10 cellular contexts compared by ENCODE assay signal in the genomic region with DNA sequence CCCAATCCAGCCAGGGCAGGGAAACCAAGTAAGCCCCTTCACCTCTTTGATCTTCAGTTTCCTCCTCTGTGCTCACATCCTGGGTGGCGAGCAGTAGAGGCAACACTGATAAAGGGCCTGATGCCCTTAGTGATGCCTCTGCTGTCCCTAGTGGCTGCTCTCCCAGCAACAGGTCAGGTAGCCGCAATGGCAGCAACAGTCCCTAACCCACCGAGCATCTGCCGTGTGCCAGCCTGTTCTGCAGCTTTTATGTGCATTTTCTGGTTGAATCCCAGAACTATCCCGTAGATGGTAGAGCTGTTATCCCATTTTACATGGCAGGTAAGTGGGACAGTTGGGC. TPM values are rescaled to one million over a fixed set of nuclear protein-coding genes. Genes with fewer than 3 reads are reported as not detected.
A peak's percentile ranks its signal among the peaks of the same experiment; 100 is the strongest.
DNase-seq lines count a peak whose midpoint lies in the region; ATAC-seq, FAIRE-seq and TF ChIP-seq lines count a peak whose summit lies in the region.
"Had no signal": no experiment of that assay in that cellular context is flagged by ENCODE, and none has a peak within 500 bp of the region (broad histone marks: within the 10 kb centered on the region; RNA-seq: fewer than 3 reads in every experiment).

No MANE protein-coding gene starts in this region.

- 87% methylated on average over 5 of the region's 5 CpGs; no CpG with 5 or more reads in 1 of the 2 experiments for WGBS in H1 (ENCODE audit: extremely low coverage in 1 of 2, insufficient coverage in 1 of 2, insufficient read length in 1 of 2, insufficient replicate concordance in 2 of 2, low coverage in 1 of 2, low lambda C conversion rate in 2 of 2, missing lambda C conversion rate in 1 of 2), 2 experiments
- WGBS in spleen, 5 donors = 77 to 87% (median 83%) methylated on average over 5 of the region's 5 CpGs

- no peak overlapping the region for H2BK12ac ChIP-seq in H1 (ENCODE audit: low read depth, low read length)

- H2AFZ ChIP-seq in OCI-LY3 (ENCODE audit: low read depth, low read length) = no peak overlapping the region
- H2AFZ ChIP-seq in H1 (ENCODE audit: low read length) = no peak overlapping the region

- no peak for DNase-seq in activated T-cell treated with anti-CD3 and anti-CD28 coated beads, Interleukin-2, amount 50 U/mL, for 72 hours
- no peak for DNase-seq in activated T-cell treated with anti-CD3 and anti-CD28 coated beads, Interleukin-2, amount 50 U/mL, for 48 hours
- DNase-seq in H1 (ENCODE audit: low read depth in 1 of 2, low spot score in 2 of 2) (no peak), spleen (no peak), BE2C (no peak), NCI-H2227 (lab: John Stamatoyannopoulos, UW; ENCODE audit: unreplicated experiment) (no peak)
- DNase-seq: stimulated activated CD4-positive, alpha-beta T cell treated with anti-CD3 and anti-CD28 coated beads, Interleukin-12 subunit alpha, Interleukin-12 subunit beta, amount 100 ng/mL, for 4 hours; thyroid gland had no signal

- no peak overlapping the region for H2BK5ac ChIP-seq in H1 (ENCODE audit: low read depth, low read length)

- no peak overlapping the region for H3K27ac ChIP-seq in OCI-LY3 (ENCODE audit: low read length)
- H3K27ac ChIP-seq in H1 (ENCODE audit: low read depth, low read length) = no peak overlapping the region
- H3K27ac ChIP-seq in spleen = peak overlapping the region in 5 of 8 donors; percentile 43 to 58 (median 48)
- H3K27ac ChIP-seq: thyroid gland had no signal

- H3K79me2 ChIP-seq in OCI-LY3 (ENCODE audit: low read length) (peaks cover 14% of the 10 kb centered on the region), H1 (ENCODE audit: control insufficient read depth in 1 of 2, insufficient read depth in 2 of 2, low read length in 2 of 2) (peaks cover 0 to 3% of the 10 kb centered on the region in 2 experiments; a peak in 1 of 4 replicates)

- intact Hi-C loops in spleen (cut with DNase I; ENCODE audit: low total_unique reads) = no loop called here

- H3K4me2 ChIP-seq in OCI-LY3 (ENCODE audit: low read length) (no peak overlapping the region), H1 (ENCODE audit: insufficient read depth in 1 of 2, low read depth in 2 of 2, low read length in 2 of 2) (no peak overlapping the region)

- CTCF ChIA-PET in H1 (lab: Charles Lee; ENCODE audit: partially characterized antibody) = interaction anchor here (0.5 to 6.1 kb wide), 21 partner anchors 9 to 256 kb away, joined by 3 to 31 read pairs (median 4); a partner anchor contains a TSS

- no peak overlapping the region for H3K14ac ChIP-seq in H1 (ENCODE audit: insufficient read length)

- H3K27me3 ChIP-seq in OCI-LY3 (ENCODE audit: low read depth, low read length) (no peaks in the 10 kb centered on the region), H1 (replicated peaks in 1 of 4; ENCODE audit: control insufficient read depth in 3 of 4, extremely low read depth in 1 of 4, insufficient read depth in 3 of 4, low read length in 3 of 4) (no peaks in the 10 kb centered on the region), spleen (replicated peaks in 1 of 7) (no peaks in the 10 kb centered on the region), BE2C (no peaks in the 10 kb centered on the region)
- H3K27me3 ChIP-seq: thyroid gland had no signal

- peak overlapping the region; percentile 65 for H3K27ac Mint-ChIP-seq in activated T-cell treated with anti-CD3 and anti-CD28 coated beads, Interleukin-2, amount 50 U/mL, for 72 hours
- H3K27ac Mint-ChIP-seq in stimulated activated memory B cell treated with anti-CD40 and anti-IgM and Interleukin-4, amounts not matched to agents 10 μg/mL and 1 μg/mL and 100 μg/mL, for 72 hours = no peak overlapping the region

- no peak overlapping the region for H3K23ac ChIP-seq in H1 (ENCODE audit: insufficient read length)

- no peaks in the 10 kb centered on the region for H3K9me3 Mint-ChIP-seq in activated T-cell treated with anti-CD3 and anti-CD28 coated beads, Interleukin-2, amount 50 U/mL, for 72 hours
- no peaks in the 10 kb centered on the region for H3K9me3 Mint-ChIP-seq in stimulated activated memory B cell treated with anti-CD40 and anti-IgM and Interleukin-4, amounts not matched to agents 10 μg/mL and 1 μg/mL and 100 μg/mL, for 72 hours

- H4K5ac ChIP-seq in H1 (ENCODE audit: insufficient read length, low read depth, low read length) = no peak overlapping the region

- no peak overlapping the region for H3K56ac ChIP-seq in H1 (replicated peaks; ENCODE audit: insufficient read length, low read depth, low read length)

- no peak for TF ChIP-seq POLR2A in H1 (IDR thresholded peaks at IDR 0.05; ENCODE audit: control extremely low read depth in 1 of 2, low read depth in 2 of 2, low read length in 2 of 2)
- no peak for TF ChIP-seq POLR2A in spleen (IDR thresholded peaks at IDR 0.05)

- no peak for TF ChIP-seq EP300 in H1 (IDR thresholded peaks at IDR 0.05; ENCODE audit: borderline replicate concordance in 1 of 2, low read depth in 2 of 2, low read length in 2 of 2)

- no peak overlapping the region for H2AK5ac ChIP-seq in H1 (ENCODE audit: low read depth, low read length)

- H4K91ac ChIP-seq in H1 (replicated peaks; ENCODE audit: insufficient read length, low read length) = no peak overlapping the region

- H3K9ac ChIP-seq in OCI-LY3 (ENCODE audit: low read length) (no peak overlapping the region), H1 (replicated peaks in 1 of 4; ENCODE audit: extremely low read depth in 1 of 4, low read depth in 3 of 4, low read length in 3 of 4) (no peak overlapping the region)

- ATAC-seq in activated T-cell treated with anti-CD3 and anti-CD28 coated beads, Interleukin-2, amount 50 U/mL, for 72 hours (replicated peaks in 1 of 2) = peak; percentile 45 to 49
- ATAC-seq in stimulated activated memory B cell treated with anti-CD40 and anti-IgM and Interleukin-4, amounts not matched to agents 10 μg/mL and 1 μg/mL and 100 μg/mL, for 72 hours = no peak

- H3K9me3 ChIP-seq in OCI-LY3 (ENCODE audit: insufficient read depth, low read length) (no peaks in the 10 kb centered on the region), H1 (ENCODE audit: insufficient read depth in 2 of 2, low read depth in 1 of 2, low read length in 1 of 2) (no peaks in the 10 kb centered on the region), spleen (no peaks in the 10 kb centered on the region), BE2C (no peaks in the 10 kb centered on the region)
- H3K9me3 ChIP-seq: thyroid gland had no signal

- POLR2A ChIA-PET in H1 (lab: Charles Lee; ENCODE audit: partially characterized antibody) = interaction anchor here (1.0 to 7.7 kb wide), 9 partner anchors 9 to 114 kb away, joined by 3 to 62 read pairs (median 6); a partner anchor contains a TSS

- no peak overlapping the region for H3K4me3 Mint-ChIP-seq in activated T-cell treated with anti-CD3 and anti-CD28 coated beads, Interleukin-2, amount 50 U/mL, for 72 hours
- no peak overlapping the region for H3K4me3 Mint-ChIP-seq in stimulated activated memory B cell treated with anti-CD40 and anti-IgM and Interleukin-4, amounts not matched to agents 10 μg/mL and 1 μg/mL and 100 μg/mL, for 72 hours

- H3K4me1 Mint-ChIP-seq in activated T-cell treated with anti-CD3 and anti-CD28 coated beads, Interleukin-2, amount 50 U/mL, for 72 hours (ENCODE audit: low read depth) = peaks cover 32% of the 10 kb centered on the region
- peaks cover 31% of the 10 kb centered on the region for H3K4me1 Mint-ChIP-seq in stimulated activated memory B cell treated with anti-CD40 and anti-IgM and Interleukin-4, amounts not matched to agents 10 μg/mL and 1 μg/mL and 100 μg/mL, for 72 hours

- H3K36me3 Mint-ChIP-seq in activated T-cell treated with anti-CD3 and anti-CD28 coated beads, Interleukin-2, amount 50 U/mL, for 72 hours (ENCODE audit: insufficient read depth in 2 of 2) = peaks cover 2 to 14% of the 10 kb centered on the region in 2 donors
- H3K36me3 Mint-ChIP-seq in stimulated activated memory B cell treated with anti-CD40 and anti-IgM and Interleukin-4, amounts not matched to agents 10 μg/mL and 1 μg/mL and 100 μg/mL, for 72 hours = peaks cover 45% of the 10 kb centered on the region

- no peak overlapping the region for H3K18ac ChIP-seq in H1 (ENCODE audit: extremely low read depth, low read length)

- peaks cover 49% of the 10 kb centered on the region for H3K36me3 ChIP-seq in OCI-LY3 (replicated peaks; ENCODE audit: low read depth, low read length)
- peaks cover 2 to 24% (median 17%) of the 10 kb centered on the region in 4 experiments for H3K36me3 ChIP-seq in H1 (ENCODE audit: control insufficient read depth in 2 of 4, insufficient read depth in 4 of 4, low read length in 3 of 4)
- peaks cover 0 to 92% (median 55%) of the 10 kb centered on the region in 6 donors for H3K36me3 ChIP-seq in spleen
- H3K36me3 ChIP-seq in BE2C = no peaks in the 10 kb centered on the region

- no peak for FAIRE-seq in H1 (lab: Jason Lieb, UNC)

- peak; percentile 5 to 46; a peak in 2 of 4 replicates for TF ChIP-seq RAD21 in H1 (IDR thresholded peaks at IDR 0.05 in 1 of 2, conservative IDR thresholded peaks at IDR 0.05 in 1 of 2; ENCODE audit: low read depth in 2 of 2, low read length in 2 of 2)

- H3K79me1 ChIP-seq in H1 (ENCODE audit: low read depth, low read length) = no peaks in the 10 kb centered on the region; the same call in 1 of the 2 replicates

- H3K4me1 ChIP-seq in OCI-LY3 (ENCODE audit: low read length) (peaks cover 10% of the 10 kb centered on the region), H1 (replicated peaks in 1 of 4; ENCODE audit: control insufficient read depth in 3 of 4, insufficient read depth in 4 of 4, low read length in 3 of 4) (peaks cover 0 to 7% (median 5%) of the 10 kb centered on the region in 4 experiments; a peak in 5 of 7 replicates), spleen (peaks cover 18 to 55% (median 42%) of the 10 kb centered on the region in 6 donors), BE2C (no peaks in the 10 kb centered on the region)

- no peak overlapping the region for H2BK120ac ChIP-seq in H1 (replicated peaks; ENCODE audit: low read depth, low read length)

- peaks cover 7% of the 10 kb centered on the region; the same call in 1 of the 2 replicates for H3K23me2 ChIP-seq in H1 (ENCODE audit: low read depth, low read length)

- no peak overlapping the region for H2BK20ac ChIP-seq in H1 (ENCODE audit: low read length)

- H4K20me1 ChIP-seq in OCI-LY3 (ENCODE audit: insufficient read depth, low read length) (0 out of 2 replicates have a peak, but pooled peaks cover 3% of the 10 kb centered on the region), H1 (replicated peaks in 1 of 2; ENCODE audit: control insufficient read depth in 1 of 2, insufficient read depth in 2 of 2, low read length in 2 of 2) (peaks cover 0 to 23% of the 10 kb centered on the region in 2 experiments)

- TF ChIP-seq CTCF in OCI-LY3 (IDR thresholded peaks at IDR 0.05; ENCODE audit: low read depth, low read length) (peak; percentile 35), H1 (IDR thresholded peaks at IDR 0.05; ENCODE audit: control extremely low read depth in 1 of 3, insufficient read depth in 1 of 3, low read depth in 1 of 3, low read length in 3 of 3) (peak in 2 of 3 experiments; percentile 49 to 71; a peak in 2 of 4 replicates), spleen (IDR thresholded peaks at IDR 0.05 in 8 of 11, conservative IDR thresholded peaks at IDR 0.05 in 3 of 11) (peak in 3 of 11 experiments; percentile 8 to 19 (median 8)), BE2C (IDR thresholded peaks at IDR 0.05; ENCODE audit: low read depth, low read length) (no peak)

- H4K8ac ChIP-seq in H1 (ENCODE audit: extremely low read depth, insufficient read depth, low read length) = no peak overlapping the region; the same call in 1 of the 2 replicates

- no peak overlapping the region for H3K4me3 ChIP-seq in OCI-LY3 (ENCODE audit: low read length)
- H3K4me3 ChIP-seq in H1 (ENCODE audit: extremely low read depth in 1 of 4, insufficient read depth in 2 of 4, low read depth in 3 of 4, low read length in 4 of 4) = no peak overlapping the region
- H3K4me3 ChIP-seq in spleen = no peak overlapping the region
- H3K4me3 ChIP-seq in BE2C (ENCODE audit: low read depth, low read length) = no peak overlapping the region
- H3K4me3 ChIP-seq: thyroid gland had no signal

- H2BK15ac ChIP-seq in H1 (ENCODE audit: low read length) = no peak overlapping the region

- no peak overlapping the region for H3K4ac ChIP-seq in H1 (replicated peaks; ENCODE audit: insufficient read length, low read depth, low read length)

- no peaks in the 10 kb centered on the region for H3K27me3 Mint-ChIP-seq in activated T-cell treated with anti-CD3 and anti-CD28 coated beads, Interleukin-2, amount 50 U/mL, for 72 hours (ENCODE audit: low read depth)
- no peaks in the 10 kb centered on the region for H3K27me3 Mint-ChIP-seq in stimulated activated memory B cell treated with anti-CD40 and anti-IgM and Interleukin-4, amounts not matched to agents 10 μg/mL and 1 μg/mL and 100 μg/mL, for 72 hours

RNA-seq across cellular contexts. Expression of a gene that starts 5.2 kb away (rescaled TPM):
- 10 to 100 TPM; 77.9 to 83.4 TPM for total RNA-seq in activated T-cell treated with anti-CD3 and anti-CD28 coated beads, Interleukin-2, amount 50 U/mL, for 72 hours
- 59.4 and 59.8 TPM in 2 replicates for total RNA-seq in H1 (2021; fragmentation: NEBNext Ultra II Directional; extraction: Animal tissue kit (Norgen Biotek cat#: 25700))
- 77.7 and 111 TPM in 2 replicates for polyA plus RNA-seq in H1 (2011; rRNA removed)
- 81.5 TPM for polyA plus RNA-seq in H1 (2011; cell fraction: cytosol; rRNA removed)
- polyA plus RNA-seq in H1 (2011; cell fraction: nucleus; rRNA removed) = 125 TPM
- 25.2 to 54.4 TPM (median 48.4 TPM) in 4 replicates for polyA plus RNA-seq in H1 (2012, experiment 1 of 2)
- 47.9 TPM for polyA plus RNA-seq in H1 (2012, experiment 2 of 2)
- 44.5 TPM for polyA plus RNA-seq in H1 (2013, experiment 1 of 2)
- 50.1 TPM for polyA plus RNA-seq in H1 (2013, experiment 2 of 2)
- 40.4 and 48.7 TPM in 2 replicates for polyA minus RNA-seq in H1 (2011; rRNA and poly(A)+ RNA removed)
- 40.9 TPM for polyA minus RNA-seq in H1 (2011; cell fraction: cytosol; rRNA and poly(A)+ RNA removed)
- 32.2 TPM for polyA minus RNA-seq in H1 (2011; cell fraction: nucleus; rRNA and poly(A)+ RNA removed)
- total RNA-seq in spleen = 100 to 1,000 TPM in 2 of 7 donors, 10 to 100 TPM in 5; 64.7 to 125 (median 77.4) TPM
- 10 to 100 TPM; 52.4 to 70.6 (median 60.7) TPM for polyA plus RNA-seq in spleen
- polyA plus RNA-seq in BE2C (2012; ENCODE audit: insufficient read depth, insufficient read length, low read depth) = 66.9 TPM

RNA-seq across cellular contexts. Expression of a gene that starts 28.0 kb away (rescaled TPM):
- total RNA-seq in activated T-cell treated with anti-CD3 and anti-CD28 coated beads, Interleukin-2, amount 50 U/mL, for 72 hours = 100 to 1,000 TPM; 106 TPM
- total RNA-seq in H1 (2021; fragmentation: NEBNext Ultra II Directional; extraction: Animal tissue kit (Norgen Biotek cat#: 25700)) = 12.8 and 15.3 TPM in 2 replicates
- polyA plus RNA-seq in H1 (2011; rRNA removed) (17.8 and 25.2 TPM in 2 replicates), spleen (10 to 100 TPM; 20.6 to 57.0 (median 27.6) TPM)
- 16.0 TPM for polyA plus RNA-seq in H1 (2011; cell fraction: cytosol; rRNA removed)
- 71.4 TPM for polyA plus RNA-seq in H1 (2011; cell fraction: nucleus; rRNA removed)
- polyA plus RNA-seq in H1 (2012, experiment 1 of 2) = 7.7 to 16.8 TPM (median 14.8 TPM) in 4 replicates
- 7.9 TPM for polyA plus RNA-seq in H1 (2012, experiment 2 of 2)
- polyA plus RNA-seq in H1 (2013, experiment 1 of 2) = 19.0 TPM
- polyA plus RNA-seq in H1 (2013, experiment 2 of 2) = 16.9 TPM
- 2.7 and 4.8 TPM in 2 replicates for polyA minus RNA-seq in H1 (2011; rRNA and poly(A)+ RNA removed)
- polyA minus RNA-seq in H1 (2011; cell fraction: cytosol; rRNA and poly(A)+ RNA removed) = 10.1 TPM
- polyA minus RNA-seq in H1 (2011; cell fraction: nucleus; rRNA and poly(A)+ RNA removed) = 15.4 TPM
- 100 to 1,000 TPM in 2 of 7 donors, 10 to 100 TPM in 5; 81.6 to 137 (median 95.8) TPM for total RNA-seq in spleen
- 99.8 TPM for polyA plus RNA-seq in BE2C (2012; ENCODE audit: insufficient read depth, insufficient read length, low read depth)

RNA-seq across cellular contexts. Expression of a gene that starts 31.3 kb away (rescaled TPM):
- total RNA-seq in activated T-cell treated with anti-CD3 and anti-CD28 coated beads, Interleukin-2, amount 50 U/mL, for 72 hours = over 10,000 TPM in 1 of 2 donors, 1,000 to 10,000 TPM in 1; 8,391 to 13,279 TPM
- 911 and 984 TPM in 2 replicates for total RNA-seq in H1 (2021; fragmentation: NEBNext Ultra II Directional; extraction: Animal tissue kit (Norgen Biotek cat#: 25700))
- polyA plus RNA-seq in H1 (2011; rRNA removed) = 115 and 138 TPM in 2 replicates
- polyA plus RNA-seq in H1 (2011; cell fraction: cytosol; rRNA removed) = 212 TPM
- 619 TPM for polyA plus RNA-seq in H1 (2011; cell fraction: nucleus; rRNA removed)
- 175 to 282 TPM (median 222 TPM) in 4 replicates for polyA plus RNA-seq in H1 (2012, experiment 1 of 2)
- 15.8 TPM for polyA plus RNA-seq in H1 (2012, experiment 2 of 2)
- 300 TPM for polyA plus RNA-seq in H1 (2013, experiment 1 of 2)
- 230 TPM for polyA plus RNA-seq in H1 (2013, experiment 2 of 2)
- 1,379 and 1,792 TPM in 2 replicates for polyA minus RNA-seq in H1 (2011; rRNA and poly(A)+ RNA removed)
- 1,548 TPM for polyA minus RNA-seq in H1 (2011; cell fraction: cytosol; rRNA and poly(A)+ RNA removed)
- polyA minus RNA-seq in H1 (2011; cell fraction: nucleus; rRNA and poly(A)+ RNA removed) = 4,417 TPM
- over 10,000 TPM; 10,088 to 24,490 (median 13,598) TPM for total RNA-seq in spleen
- polyA plus RNA-seq in spleen = 100 to 1,000 TPM; 111 to 793 (median 171) TPM
- polyA plus RNA-seq in BE2C (2012; ENCODE audit: insufficient read depth, insufficient read length, low read depth) = 273 TPM

RNA-seq across cellular contexts. Expression of a gene that starts 40.1 kb away (rescaled TPM):
- total RNA-seq in activated T-cell treated with anti-CD3 and anti-CD28 coated beads, Interleukin-2, amount 50 U/mL, for 72 hours = 10 to 100 TPM; 23.5 to 25.1 TPM
- total RNA-seq in H1 (2021; fragmentation: NEBNext Ultra II Directional; extraction: Animal tissue kit (Norgen Biotek cat#: 25700)) = 53.4 and 56.1 TPM in 2 replicates
- polyA plus RNA-seq in H1 (2011; rRNA removed) = 125 and 148 TPM in 2 replicates
- polyA plus RNA-seq in H1 (2011; cell fraction: cytosol; rRNA removed) = 91.1 TPM
- polyA plus RNA-seq in H1 (2011; cell fraction: nucleus; rRNA removed) = 91.2 TPM
- polyA plus RNA-seq in H1 (2012, experiment 1 of 2) = 84.9 to 91.1 TPM (median 88.1 TPM) in 4 replicates
- polyA plus RNA-seq in H1 (2012, experiment 2 of 2) = 128 TPM
- polyA plus RNA-seq in H1 (2013, experiment 1 of 2) = 85.3 TPM
- polyA plus RNA-seq in H1 (2013, experiment 2 of 2) = 89.8 TPM
- 11.7 and 17.5 TPM in 2 replicates for polyA minus RNA-seq in H1 (2011; rRNA and poly(A)+ RNA removed)
- polyA minus RNA-seq in H1 (2011; cell fraction: cytosol; rRNA and poly(A)+ RNA removed) = 25.8 TPM
- 52.9 TPM for polyA minus RNA-seq in H1 (2011; cell fraction: nucleus; rRNA and poly(A)+ RNA removed)
- total RNA-seq in spleen = 10 to 100 TPM; 20.9 to 68.8 (median 34.4) TPM
- polyA plus RNA-seq in spleen = 10 to 100 TPM; 32.6 to 49.5 (median 42.5) TPM
- 321 TPM for polyA plus RNA-seq in BE2C (2012; ENCODE audit: insufficient read depth, insufficient read length, low read depth)

RNA-seq across cellular contexts. Expression of a gene that starts 42.2 kb away (rescaled TPM):
- total RNA-seq in activated T-cell treated with anti-CD3 and anti-CD28 coated beads, Interleukin-2, amount 50 U/mL, for 72 hours = 10 to 100 TPM; 21.4 to 26.7 TPM
- total RNA-seq in H1 (2021; fragmentation: NEBNext Ultra II Directional; extraction: Animal tissue kit (Norgen Biotek cat#: 25700)) = 15.8 and 17.6 TPM in 2 replicates
- 32.4 and 39.2 TPM in 2 replicates for polyA plus RNA-seq in H1 (2011; rRNA removed)
- 21.2 TPM for polyA plus RNA-seq in H1 (2011; cell fraction: cytosol; rRNA removed)
- polyA plus RNA-seq in H1 (2011; cell fraction: nucleus; rRNA removed) = 30.1 TPM
- 11.0 to 14.3 TPM (median 11.7 TPM) in 4 replicates for polyA plus RNA-seq in H1 (2012, experiment 1 of 2)
- polyA plus RNA-seq in H1 (2012, experiment 2 of 2) = 14.5 TPM
- 16.9 TPM for polyA plus RNA-seq in H1 (2013, experiment 1 of 2)
- polyA plus RNA-seq in H1 (2013, experiment 2 of 2) = 17.1 TPM
- 5.8 and 6.0 TPM in 2 replicates for polyA minus RNA-seq in H1 (2011; rRNA and poly(A)+ RNA removed)
- polyA minus RNA-seq in H1 (2011; cell fraction: cytosol; rRNA and poly(A)+ RNA removed) = 6.2 TPM
- polyA minus RNA-seq in H1 (2011; cell fraction: nucleus; rRNA and poly(A)+ RNA removed) = 17.7 TPM
- 10 to 100 TPM; 34.5 to 59.0 (median 48.4) TPM for total RNA-seq in spleen
- polyA plus RNA-seq in spleen = 10 to 100 TPM; 43.0 to 66.1 (median 50.1) TPM
- 68.0 TPM for polyA plus RNA-seq in BE2C (2012; ENCODE audit: insufficient read depth, insufficient read length, low read depth)

Comparison
In these comparisons a context has a peak if more than half of its experiments do, and no peak if none do; other contexts are left out.
1. H3K27ac ChIP-seq: peak in spleen (5 of 8); none in OCI-LY3 (single experiment) and H1 (single experiment).